In the genomic region with DNA sequence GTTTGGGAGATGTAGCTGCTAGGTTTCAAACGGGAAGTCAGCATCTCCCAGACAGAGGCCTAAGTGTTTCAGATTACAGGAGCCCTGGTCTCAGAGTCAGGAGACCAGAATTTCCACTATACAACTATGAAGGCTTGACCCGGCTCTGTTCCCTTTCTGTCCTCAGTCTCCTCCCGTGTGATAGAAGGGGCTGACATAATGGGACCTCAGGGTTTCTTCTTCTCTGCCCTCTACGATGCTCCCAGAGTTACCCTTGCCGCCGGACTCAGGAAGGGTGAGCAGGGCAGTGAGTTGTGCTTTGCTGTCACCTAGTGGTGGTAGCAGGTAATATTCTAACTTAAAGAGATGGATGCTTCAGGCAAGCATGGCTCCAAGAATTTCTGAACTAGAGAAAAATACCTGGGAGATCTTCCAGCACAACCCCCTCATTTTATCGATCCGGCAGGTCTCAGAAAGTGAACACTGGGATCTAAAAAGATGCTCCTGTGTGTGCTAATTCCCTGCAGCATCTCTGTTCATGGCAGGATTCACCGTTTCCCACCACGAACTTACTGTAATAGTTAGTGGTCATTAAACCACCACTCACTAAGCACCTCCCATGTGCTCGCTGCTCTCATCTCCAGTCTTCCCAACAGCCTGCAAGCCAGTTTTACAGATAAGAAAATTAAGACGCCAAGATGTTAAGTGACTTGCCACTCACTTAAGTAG, we compare ENCODE assay signal across 8 cellular contexts.
DNase-seq lines count a peak whose midpoint lies in the region; ATAC-seq and TF ChIP-seq lines count a peak whose summit lies in the region.

No MANE protein-coding gene starts in this region.

- peak overlapping the region in 1 of 5 experiments; percentile 21 for H3K27ac Mint-ChIP-seq in brain

- POLR2A ChIA-PET in BJ (lab: Charles Lee): interaction anchor here (0.6 kb wide), 1 partner anchor 518 kb away, joined by 8 read pairs; no protein-coding TSS in a partner anchor

- H3K27me3 Mint-ChIP-seq in brain: peaks cover 14% of the 10 kb centered on the region

- peaks cover 2% of the 10 kb centered on the region for H3K27me3 ChIP-seq in BJ (ENCODE audit: control insufficient read depth, insufficient read depth, low read length)

- TF ChIP-seq CTCF in BJ (IDR thresholded peaks at IDR 0.05; ENCODE audit: insufficient read depth, low read depth, low read length) (peak; percentile 92), brain (conservative IDR thresholded peaks at IDR 0.05) (peak; percentile 92)

- no peaks in the 10 kb centered on the region for H3K9me3 Mint-ChIP-seq in brain

- peaks cover 5% of the 10 kb centered on the region for H3K4me1 Mint-ChIP-seq in brain

- no peaks in the 10 kb centered on the region for H3K36me3 ChIP-seq in BJ (ENCODE audit: control insufficient read depth, insufficient read depth, low read length)

- ATAC-seq in GM19395 (IDR thresholded peaks at IDR 0.05; ENCODE audit: unreplicated experiment): no peak

- H3K4me3 Mint-ChIP-seq in brain: peak overlapping the region in 1 of 5 experiments; percentile 10

- DNase-seq in BJ (ENCODE audit: low read depth) (no peak), GM19238 (ENCODE audit: insufficient read length, low spot score) (peak; percentile 63), NCI-H1092 (lab: John Stamatoyannopoulos, UW) (peak; percentile 6), T-helper 2 cell (peak in 3 of 5 experiments; percentile 12 to 50 (median 17)), inferior parietal cortex (ENCODE audit: extremely low spot score) (peak; percentile 86)
- peak; percentile 28 to 53 (median 37) for DNase-seq in stimulated activated CD4-positive, alpha-beta T cell treated with anti-CD3 and anti-CD28 coated beads, Interleukin-12 subunit alpha, Interleukin-12 subunit beta, amount 100 ng/mL, for 48 hours (ENCODE audit: low read depth in 2 of 3, low spot score in 1 of 3)

- CTCF ChIA-PET in BJ (lab: Yijun Ruan, JAX): interaction anchor here (0.8 to 5.3 kb wide), 14 partner anchors 11 to 244 kb away, joined by 3 to 158 read pairs (median 6); no protein-coding TSS in a partner anchor

- H3K4me3 ChIP-seq in BJ (ENCODE audit: low read depth, low read length): no peak overlapping the region

- no peaks in the 10 kb centered on the region for H3K36me3 Mint-ChIP-seq in brain
